ENCODE assay signal across 19 cellular contexts in genomic region chr11:110519816-110520215, GRCh38.
"Had no signal": no experiment of that assay in that cellular context is flagged by ENCODE, and none has a peak within 500 bp of the region (broad histone marks: within the 10 kb centered on the region; RNA-seq: fewer than 3 reads in every experiment).

No MANE protein-coding gene starts in this region.

- DNase-seq: activated B cell treated with CpG ODN at 0.5 μM for 24 hours; activated CD4-positive, alpha-beta T cell treated with anti-CD3 and anti-CD28 coated beads for 1 hour; activated CD4-positive, alpha-beta T cell treated with anti-CD3 and anti-CD28 coated beads, Interleukin-2, amount 10 ng/mL, durations not matched to agents 24 days and 14 days; activated CD4-positive, alpha-beta T cell treated with anti-CD3 and anti-CD28 coated beads, Interleukin-2, amount 50 U/mL, for 48 hours; activated CD8-positive, alpha-beta memory T cell treated with anti-CD3 and anti-CD28 coated beads, Interleukin-2, amount 10 ng/mL, durations not matched to agents 7 days and 5 days; activated effector memory CD4-positive, alpha-beta T cell treated with anti-CD3 and anti-CD28 coated beads, Interleukin-2, amount 50 U/mL, for 16 hours; activated naive CD4-positive, alpha-beta T cell treated with anti-CD3 and anti-CD28 coated beads for 36 hours; activated T-cell treated with anti-CD3 and anti-CD28 coated beads, Interleukin-2, amount 50 U/mL, for 24 hours; brain microvascular endothelial cell; caudate nucleus; Karpas-422; NCI-H1105 treated with DMSO at 0.1 percent for 48 hours; NCI-H1436 treated with DMSO at 0.1 percent for 48 hours; NCI-H187; NCI-H2081; SHP77 treated with DMSO at 0.1 percent for 48 hours; T-helper 17 cell; T-helper 9 cell had no signal

- H3K36me3 Mint-ChIP-seq: activated naive CD8-positive, alpha-beta T cell had no signal

- H3K36me3 ChIP-seq: brain microvascular endothelial cell had no signal

- H3K27ac Mint-ChIP-seq: activated B cell treated with CpG ODN at 0.5 μM for 24 hours; activated CD4-positive, alpha-beta T cell treated with anti-CD3 and anti-CD28 coated beads, Interleukin-2, amount 10 ng/mL, durations not matched to agents 24 days and 14 days; activated CD8-positive, alpha-beta memory T cell treated with anti-CD3 and anti-CD28 coated beads, Interleukin-2, amount 10 ng/mL, durations not matched to agents 7 days and 5 days; activated naive CD4-positive, alpha-beta T cell treated with anti-CD3 and anti-CD28 coated beads for 36 hours; activated naive CD8-positive, alpha-beta T cell; activated T-cell treated with anti-CD3 and anti-CD28 coated beads, Interleukin-2, amount 50 U/mL, for 24 hours; T-helper 17 cell had no signal

- H3K4me3 Mint-ChIP-seq: activated B cell treated with CpG ODN at 0.5 μM for 24 hours; activated CD4-positive, alpha-beta T cell treated with anti-CD3 and anti-CD28 coated beads, Interleukin-2, amount 10 ng/mL, durations not matched to agents 24 days and 14 days; activated CD8-positive, alpha-beta memory T cell treated with anti-CD3 and anti-CD28 coated beads, Interleukin-2, amount 10 ng/mL, durations not matched to agents 7 days and 5 days; activated naive CD4-positive, alpha-beta T cell treated with anti-CD3 and anti-CD28 coated beads for 36 hours; activated naive CD8-positive, alpha-beta T cell; activated T-cell treated with anti-CD3 and anti-CD28 coated beads, Interleukin-2, amount 50 U/mL, for 24 hours; T-helper 17 cell had no signal

- H3K27me3 Mint-ChIP-seq: activated B cell treated with CpG ODN at 0.5 μM for 24 hours; activated CD4-positive, alpha-beta T cell treated with anti-CD3 and anti-CD28 coated beads, Interleukin-2, amount 10 ng/mL, durations not matched to agents 24 days and 14 days; activated CD8-positive, alpha-beta memory T cell treated with anti-CD3 and anti-CD28 coated beads, Interleukin-2, amount 10 ng/mL, durations not matched to agents 7 days and 5 days; activated naive CD8-positive, alpha-beta T cell; activated T-cell treated with anti-CD3 and anti-CD28 coated beads, Interleukin-2, amount 50 U/mL, for 24 hours; T-helper 17 cell had no signal

- H3K27me3 ChIP-seq: brain microvascular endothelial cell had no signal

- ATAC-seq: activated CD8-positive, alpha-beta memory T cell treated with anti-CD3 and anti-CD28 coated beads, Interleukin-2, amount 10 ng/mL, durations not matched to agents 7 days and 5 days; T-helper 17 cell had no signal
